1 cellular context compared by ENCODE assay signal in the genomic region with DNA sequence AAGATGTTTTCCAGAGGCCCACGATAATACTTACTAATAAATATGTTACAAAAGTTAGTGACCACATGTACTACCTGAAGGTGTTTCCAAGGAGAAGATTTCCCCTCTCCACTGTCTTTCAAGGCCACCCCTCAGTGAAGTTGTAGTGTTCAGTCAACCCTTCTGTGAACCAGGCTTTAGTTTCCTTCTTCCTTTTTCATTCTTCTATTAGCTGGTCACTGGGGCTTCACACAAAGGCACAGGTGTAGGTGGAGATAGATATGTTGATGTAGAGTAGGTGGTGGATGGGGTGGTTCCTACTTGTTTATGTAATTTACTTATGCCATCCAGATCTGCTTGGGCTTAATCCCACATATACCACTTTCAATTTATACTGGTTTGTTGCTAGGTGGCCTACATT.
TF ChIP-seq lines count a peak whose summit lies in the region.

No MANE protein-coding gene starts in this region.

TF ChIP-seq in GM23338, 12 proteins besides CTCF, POLR2A, EP300 and RAD21 (continued from another document):
- TF ChIP-seq ZNF462 (CRISPR knock-in tag; IDR thresholded peaks at IDR 0.05) (no peak), ZNF114 (CRISPR knock-in tag; IDR thresholded peaks at IDR 0.05) (no peak), POLR2AphosphoS5 (IDR thresholded peaks at IDR 0.05; ENCODE audit: low read depth) (no peak), CREB1 (CRISPR knock-in tag; IDR thresholded peaks at IDR 0.05; ENCODE audit: low read depth) (no peak)
